8 cellular contexts compared by ENCODE assay signal in the genomic region with DNA sequence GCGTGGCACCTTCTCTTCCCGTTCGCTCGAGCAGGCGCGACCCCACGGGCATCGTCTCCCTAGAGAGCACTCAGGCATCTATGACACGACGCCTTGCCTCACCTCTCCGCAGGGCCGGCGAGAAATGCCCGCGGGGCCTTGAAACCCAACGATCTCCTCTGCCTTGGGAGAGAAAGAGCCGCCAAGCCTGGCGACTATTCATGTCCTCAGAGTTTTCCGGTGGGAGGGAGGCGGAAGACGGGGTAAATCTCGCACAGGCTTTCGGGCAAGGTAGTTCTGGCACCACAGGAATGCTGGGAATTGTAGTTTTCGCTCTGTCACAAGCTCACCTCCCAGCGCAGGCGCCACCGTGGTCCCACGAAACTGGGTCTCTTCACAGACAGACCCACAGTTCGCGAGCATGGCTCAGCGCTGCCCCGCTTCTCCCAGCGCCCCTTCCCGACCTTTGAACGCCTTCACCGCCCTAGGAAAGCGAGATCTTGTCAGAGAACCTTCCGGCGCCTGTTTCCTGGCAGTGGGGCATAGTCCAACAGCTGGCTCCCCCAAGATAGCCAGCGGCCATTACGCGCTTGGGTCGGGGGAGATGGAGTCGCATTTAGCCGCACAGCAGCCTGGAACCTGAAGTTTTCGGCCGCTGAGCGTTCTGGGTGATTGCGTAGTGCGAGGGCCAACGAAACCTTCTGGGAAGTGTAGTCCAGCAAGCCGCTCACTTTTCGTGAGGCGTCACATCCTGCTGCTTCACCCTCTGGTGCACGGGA. TPM values are rescaled to one million over a fixed set of nuclear protein-coding genes. Genes with fewer than 3 reads are reported as not detected.
DNase-seq lines count a peak whose midpoint lies in the region; ATAC-seq and TF ChIP-seq lines count a peak whose summit lies in the region.

A gene with protein sequence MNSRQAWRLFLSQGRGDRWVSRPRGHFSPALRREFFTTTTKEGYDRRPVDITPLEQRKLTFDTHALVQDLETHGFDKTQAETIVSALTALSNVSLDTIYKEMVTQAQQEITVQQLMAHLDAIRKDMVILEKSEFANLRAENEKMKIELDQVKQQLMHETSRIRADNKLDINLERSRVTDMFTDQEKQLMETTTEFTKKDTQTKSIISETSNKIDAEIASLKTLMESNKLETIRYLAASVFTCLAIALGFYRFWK (minus strand): TSS at position 597 of the 758 bp plus-strand sequence. CDS start 395 bp downstream, at position 202.

- H3K27ac Mint-ChIP-seq in activated T-helper 2 cell treated with anti-CD3 and anti-CD28 coated beads, Interferon-gamma antibody, Interleukin-2, Interleukin-4, amounts not matched to agents 10 μg/mL and 5 μg/mL and 100 μg/mL, durations not matched to agents 14 hours and 24 hours and 36 hours: peak within 1 kb of the TSS; percentile 96
- H3K27ac Mint-ChIP-seq in naive thymus-derived CD8-positive, alpha-beta T cell: peak within 1 kb of the TSS; percentile 98 to 100 (median 100)

- H3K27ac ChIP-seq in RWPE2 (ENCODE audit: poor library complexity, severe bottlenecking): peak within 1 kb of the TSS; percentile 73

- H3K4me3 ChIP-seq in RWPE2 (ENCODE audit: severe bottlenecking): peak within 1 kb of the TSS; percentile 64
- peak within 1 kb of the TSS; percentile 96 for H3K4me3 ChIP-seq in fibroblast of mammary gland (ENCODE audit: control insufficient read depth, low read depth, low read length)

- H3K9me3 Mint-ChIP-seq in activated T-helper 2 cell treated with anti-CD3 and anti-CD28 coated beads, Interferon-gamma antibody, Interleukin-2, Interleukin-4, amounts not matched to agents 10 μg/mL and 5 μg/mL and 100 μg/mL, durations not matched to agents 14 hours and 24 hours and 36 hours: peaks cover 4% of the 10 kb centered on the region
- H3K9me3 Mint-ChIP-seq in naive thymus-derived CD8-positive, alpha-beta T cell: peaks cover 0 to 8% (median 0%) of the 10 kb centered on the region in 9 donors

- H3K4me3 Mint-ChIP-seq in activated T-helper 2 cell treated with anti-CD3 and anti-CD28 coated beads, Interferon-gamma antibody, Interleukin-2, Interleukin-4, amounts not matched to agents 10 μg/mL and 5 μg/mL and 100 μg/mL, durations not matched to agents 14 hours and 24 hours and 36 hours (ENCODE audit: low read depth): peak within 1 kb of the TSS; percentile 89
- H3K4me3 Mint-ChIP-seq in naive thymus-derived CD8-positive, alpha-beta T cell: peak within 1 kb of the TSS; percentile 89 to 99 (median 98)

- TF ChIP-seq CTCF in RWPE2 (IDR thresholded peaks at IDR 0.05; ENCODE audit: poor library complexity, severe bottlenecking) (peak; percentile 77), fibroblast of mammary gland (conservative IDR thresholded peaks at IDR 0.05; ENCODE audit: control insufficient read depth, insufficient read depth, low read depth, low read length) (peak; percentile 14)

- H3K27me3 Mint-ChIP-seq in activated T-helper 2 cell treated with anti-CD3 and anti-CD28 coated beads, Interferon-gamma antibody, Interleukin-2, Interleukin-4, amounts not matched to agents 10 μg/mL and 5 μg/mL and 100 μg/mL, durations not matched to agents 14 hours and 24 hours and 36 hours (ENCODE audit: low read depth): peaks cover 3% of the 10 kb centered on the region
- peaks cover 0 to 1% (median 0%) of the 10 kb centered on the region in 5 donors for H3K27me3 Mint-ChIP-seq in naive thymus-derived CD8-positive, alpha-beta T cell

- H3K27me3 ChIP-seq in RWPE2 (ENCODE audit: insufficient read depth, poor library complexity, severe bottlenecking): no peaks in the 10 kb centered on the region

- peak; percentile 90 for ATAC-seq in RWPE2 (ENCODE audit: low read depth)
- peak; percentile 90 to 91 for ATAC-seq in naive thymus-derived CD8-positive, alpha-beta T cell

- DNase-seq in EL: peak; percentile 98
- DNase-seq in H4 (ENCODE audit: low spot score): peak; percentile 98
- DNase-seq in LoVo (ENCODE audit: low spot score): peak; percentile 96
- peak; percentile 94 for DNase-seq in RWPE2 (ENCODE audit: low spot score)
- DNase-seq in activated T-helper 2 cell treated with anti-CD3 and anti-CD28 coated beads, Interferon-gamma antibody, Interleukin-2, Interleukin-4, amounts not matched to agents 10 μg/mL and 5 μg/mL and 100 μg/mL, durations not matched to agents 14 hours and 24 hours and 36 hours (ENCODE audit: low spot score): peak; percentile 91
- peak; percentile 98 for DNase-seq in fibroblast of mammary gland (ENCODE audit: low read depth)
- DNase-seq in naive thymus-derived CD8-positive, alpha-beta T cell: peak; percentile 78 to 99 (median 94)
- peak; percentile 87 to 100 (median 98) for DNase-seq in stimulated activated naive CD4-positive, alpha-beta T cell (lab: John Stamatoyannopoulos, UW)

- peaks cover 26% of the 10 kb centered on the region for H3K4me1 Mint-ChIP-seq in activated T-helper 2 cell treated with anti-CD3 and anti-CD28 coated beads, Interferon-gamma antibody, Interleukin-2, Interleukin-4, amounts not matched to agents 10 μg/mL and 5 μg/mL and 100 μg/mL, durations not matched to agents 14 hours and 24 hours and 36 hours (ENCODE audit: low read depth)
- peaks cover 16 to 51% (median 37%) of the 10 kb centered on the region in 4 donors for H3K4me1 Mint-ChIP-seq in naive thymus-derived CD8-positive, alpha-beta T cell

- peaks cover 5% of the 10 kb centered on the region; the same call in 1 of the 2 replicates for H3K36me3 ChIP-seq in RWPE2 (ENCODE audit: low read depth)

- no peaks in the 10 kb centered on the region for H3K9me3 ChIP-seq in RWPE2 (ENCODE audit: severe bottlenecking)

- intact Hi-C loops in activated T-helper 2 cell treated with anti-CD3 and anti-CD28 coated beads, Interferon-gamma antibody, Interleukin-2, Interleukin-4, amounts not matched to agents 10 μg/mL and 5 μg/mL and 100 μg/mL, durations not matched to agents 14 hours and 24 hours and 36 hours (cut with micrococcal nuclease): loop anchor here (1.0 to 5.0 kb wide), 5 partner anchors 92 to 385 kb away; a partner anchor contains a TSS

- POLR2A ChIA-PET in naive thymus-derived CD8-positive, alpha-beta T cell (lab: Charles Lee): interaction anchor here (0.6 to 2.0 kb wide), 14 partner anchors 9 to 549 kb away, joined by 3 to 22 read pairs (median 4); a partner anchor contains a TSS

- peaks cover 7% of the 10 kb centered on the region for H3K36me3 Mint-ChIP-seq in activated T-helper 2 cell treated with anti-CD3 and anti-CD28 coated beads, Interferon-gamma antibody, Interleukin-2, Interleukin-4, amounts not matched to agents 10 μg/mL and 5 μg/mL and 100 μg/mL, durations not matched to agents 14 hours and 24 hours and 36 hours (ENCODE audit: low read depth)
- peaks cover 0 to 14% (median 3%) of the 10 kb centered on the region in 3 donors for H3K36me3 Mint-ChIP-seq in naive thymus-derived CD8-positive, alpha-beta T cell

- H3K4me1 ChIP-seq in RWPE2 (ENCODE audit: insufficient read depth, poor library complexity, severe bottlenecking): peaks cover 10% of the 10 kb centered on the region

RNA-seq across cellular contexts. Expression of the gene that starts here (rescaled TPM):
- total RNA-seq in H4 (2014; rRNA removed; shearing (Covaris generic)): 49.8 and 90.9 TPM in 2 replicates
- total RNA-seq in activated T-helper 2 cell treated with anti-CD3 and anti-CD28 coated beads, Interferon-gamma antibody, Interleukin-2, Interleukin-4, amounts not matched to agents 10 μg/mL and 5 μg/mL and 100 μg/mL, durations not matched to agents 14 hours and 24 hours and 36 hours: 25.4 and 27.2 TPM in 2 replicates
- total RNA-seq in naive thymus-derived CD8-positive, alpha-beta T cell: 10 to 100 TPM; 31.9 to 35.9 TPM
- 10 to 100 TPM; 48.5 to 54.7 (median 52.1) TPM for polyA plus RNA-seq in naive thymus-derived CD8-positive, alpha-beta T cell

Comparison
In these comparisons a context has a peak if more than half of its experiments do, and no peak if none do; other contexts are left out.
1. Peak in every context shown above with its lines: DNase-seq, ATAC-seq, H3K4me3 ChIP-seq and H3K27ac ChIP-seq.